13 cellular contexts compared by ENCODE assay signal in genomic region chr11:133520707-133521106, GRCh38. TPM values are rescaled to one million over a fixed set of nuclear protein-coding genes. Genes with fewer than 3 reads are reported as not detected.
"Had no signal": no experiment of that assay in that cellular context is flagged by ENCODE, and none has a peak within 500 bp of the region (broad histone marks: within the 10 kb centered on the region; RNA-seq: fewer than 3 reads in every experiment).

No MANE protein-coding gene starts in this region.

- DNase-seq: activated CD4-positive, alpha-beta T cell treated with anti-CD3 and anti-CD28 coated beads, Interleukin-2, amount 50 U/mL, for 4 hours; activated CD4-positive, CD25-positive, alpha-beta regulatory T cell treated with anti-CD3 and anti-CD28 coated beads, Interleukin-2, amount 50 U/mL, for 72 hours; activated gamma-delta T cell treated with Interleukin-2 at 50 U/mL for 16 hours; activated naive CD8-positive, alpha-beta T cell treated with anti-CD3 and anti-CD28 coated beads for 36 hours; activated T-cell treated with anti-CD3 and anti-CD28 coated beads, Interleukin-2, amount 50 U/mL, for 48 hours; colonic mucosa; effector CD4-positive, alpha-beta T cell; hippocampal formation had no signal

- H3K9me3 ChIP-seq: colonic mucosa, gastroesophageal sphincter, tibial nerve had no signal

- H3K4me1 ChIP-seq: colonic mucosa, gastroesophageal sphincter, tibial nerve had no signal

- H3K36me3 ChIP-seq: colonic mucosa, gastroesophageal sphincter, tibial nerve had no signal

- H3K27me3 ChIP-seq: colonic mucosa, tibial nerve had no signal

- H3K27ac ChIP-seq: colonic mucosa, gastroesophageal sphincter, tibial nerve had no signal

- H3K4me3 ChIP-seq: colonic mucosa, gastroesophageal sphincter, tibial nerve had no signal

- ATAC-seq: gastroesophageal sphincter; stimulated activated memory B cell treated with anti-CD40 and anti-IgM and Interleukin-4, amounts not matched to agents 10 μg/mL and 1 μg/mL and 100 μg/mL, for 72 hours had no signal

RNA-seq across cellular contexts. Expression of gene OPCML, which starts 11.6 kb away (rescaled TPM):
- total RNA-seq: activated naive CD8-positive, alpha-beta T cell treated with anti-CD3 and anti-CD28 coated beads for 36 hours; bronchial epithelial cell; T-helper 2 cell treated with Interferon-gamma antibody and Interleukin-4, amounts not matched to agents 100 ng/mL and 5 ng/mL, for 36 hours had no signal
